In the genomic region with DNA sequence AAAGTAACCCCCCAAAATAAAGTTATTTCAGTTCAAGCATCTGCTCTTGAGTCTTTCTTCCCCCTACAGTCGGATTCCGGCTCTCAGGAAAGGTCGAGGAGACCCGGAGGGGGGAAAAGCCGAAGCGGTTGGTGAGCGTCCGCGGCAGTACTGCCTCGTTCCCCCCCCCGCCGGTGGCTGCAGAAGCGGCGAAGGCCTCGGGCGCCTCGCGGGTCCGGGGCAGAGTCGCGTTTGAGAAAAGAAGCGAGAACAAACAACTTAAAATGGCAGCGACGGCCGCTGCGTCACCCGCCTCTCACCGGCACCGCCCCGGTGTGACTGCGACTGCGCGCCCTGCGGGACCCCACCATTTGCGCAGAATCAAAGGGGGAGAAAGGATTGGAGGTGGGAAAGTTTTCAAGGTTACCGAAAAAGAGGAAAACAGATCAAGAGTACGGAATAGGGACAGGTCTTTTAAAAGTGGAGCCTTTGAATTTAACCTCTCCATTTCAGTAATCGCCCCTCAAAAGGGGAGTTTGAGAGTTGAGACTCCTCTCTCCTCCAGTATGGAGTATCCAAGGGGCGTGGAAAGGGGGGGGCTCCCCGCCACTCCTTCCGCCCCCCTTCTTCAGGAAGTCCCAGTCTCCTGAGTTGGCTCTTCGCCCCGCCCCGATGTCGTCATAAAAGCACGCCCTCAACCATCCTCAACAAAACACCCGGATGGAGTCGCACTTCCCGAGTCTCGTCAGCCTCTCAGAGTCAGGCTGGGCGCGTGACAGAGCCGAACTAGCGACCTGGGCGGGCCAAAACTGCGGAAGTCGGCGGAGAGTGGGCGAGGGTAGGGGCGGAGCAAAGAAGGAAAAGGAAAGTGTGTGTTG, we compare ENCODE assay signal across 8 cellular contexts. TPM values are rescaled to one million over a fixed set of nuclear protein-coding genes. Genes with fewer than 3 reads are reported as not detected.
DNase-seq lines count a peak whose midpoint lies in the region; ATAC-seq and TF ChIP-seq lines count a peak whose summit lies in the region.

No MANE protein-coding gene starts in this region.

- no peaks in the 10 kb centered on the region for H3K9me2 ChIP-seq in PC-3 (replicated peaks; ENCODE audit: low read length)

- peak overlapping the region; percentile 98 for H3K27ac Mint-ChIP-seq in activated T-cell treated with anti-CD3 and anti-CD28 coated beads, Interleukin-2, amount 50 U/mL, for 24 hours

- peaks cover 34% of the 10 kb centered on the region for H3K4me1 Mint-ChIP-seq in activated T-cell treated with anti-CD3 and anti-CD28 coated beads, Interleukin-2, amount 50 U/mL, for 24 hours (ENCODE audit: low read depth)

- peak overlapping the region; percentile 100 for H3K9ac ChIP-seq in PC-3 (ENCODE audit: low read length)

- H3F3A ChIP-seq in PC-3 (ENCODE audit: low read length, unreplicated experiment): no peaks in the 10 kb centered on the region

- no peaks in the 10 kb centered on the region for H3K27me3 ChIP-seq in PC-3 (ENCODE audit: low read length)

- CTCF ChIA-PET in PC-3 (lab: Charles Lee): no interaction called here

- H3K27me3 Mint-ChIP-seq in activated T-cell treated with anti-CD3 and anti-CD28 coated beads, Interleukin-2, amount 50 U/mL, for 24 hours: no peaks in the 10 kb centered on the region

- H3K4me1 ChIP-seq in PC-3 (ENCODE audit: insufficient read depth, low read length): peaks cover 23% of the 10 kb centered on the region
- H3K4me1 ChIP-seq in mucosa of descending colon (ENCODE audit: low read depth): peaks cover 18% of the 10 kb centered on the region

- H3K4me3 ChIP-seq in Jurkat, Clone E6-1 (ENCODE audit: low read length): peak overlapping the region; percentile 93
- peak overlapping the region; percentile 99 for H3K4me3 ChIP-seq in PC-3 (ENCODE audit: low read length)
- H3K4me3 ChIP-seq in epithelial cell of proximal tubule (ENCODE audit: low read depth, low read length): peak overlapping the region; percentile 80
- H3K4me3 ChIP-seq in mucosa of descending colon: peak overlapping the region; percentile 95

- peak overlapping the region; percentile 89 for H3K27ac ChIP-seq in PC-3 (ENCODE audit: low read length)

- peaks cover 49% of the 10 kb centered on the region for H3K79me2 ChIP-seq in PC-3 (ENCODE audit: low read length)

- H3K9me3 Mint-ChIP-seq in activated T-cell treated with anti-CD3 and anti-CD28 coated beads, Interleukin-2, amount 50 U/mL, for 24 hours: no peaks in the 10 kb centered on the region

- peaks cover 36% of the 10 kb centered on the region for H4K20me1 ChIP-seq in PC-3 (ENCODE audit: low read length)

- intact Hi-C loops in PC-3 (cut with micrococcal nuclease) (loop anchor here (1.0 to 2.0 kb wide), 3 partner anchors 22 to 54 kb away; a partner anchor contains a TSS), mucosa of descending colon (cut with DNase I, micrococcal nuclease) (no loop called here)

- H2AFZ ChIP-seq in PC-3 (ENCODE audit: low read length): peak overlapping the region; percentile 79

- peak overlapping the region; percentile 83 for H3K4me2 ChIP-seq in PC-3 (ENCODE audit: low read length)

- peak; percentile 84 for ATAC-seq in GM21717 (IDR thresholded peaks at IDR 0.05; ENCODE audit: unreplicated experiment)
- ATAC-seq in PC-3: peak; percentile 96
- peak; percentile 94 for ATAC-seq in mucosa of descending colon

- no peaks in the 10 kb centered on the region for H3K9me3 ChIP-seq in PC-3 (ENCODE audit: low read length)
- no peaks in the 10 kb centered on the region for H3K9me3 ChIP-seq in mucosa of descending colon

- peak overlapping the region; percentile 98 for H3K4me3 Mint-ChIP-seq in activated T-cell treated with anti-CD3 and anti-CD28 coated beads, Interleukin-2, amount 50 U/mL, for 24 hours

- POLR2A ChIA-PET in PC-3 (lab: Charles Lee; ENCODE audit: unreplicated experiment): interaction anchor here (0.5 kb wide), 1 partner anchor 205 kb away, joined by 11 read pairs; no protein-coding TSS in a partner anchor

- H3K36me3 Mint-ChIP-seq in activated T-cell treated with anti-CD3 and anti-CD28 coated beads, Interleukin-2, amount 50 U/mL, for 24 hours (ENCODE audit: low read depth): peaks cover 55% of the 10 kb centered on the region

- no peak for TF ChIP-seq CTCF in PC-3 (conservative IDR thresholded peaks at IDR 0.05; ENCODE audit: low read depth, low read length)
- TF ChIP-seq CTCF in epithelial cell of proximal tubule (conservative IDR thresholded peaks at IDR 0.05; ENCODE audit: low read depth, low read length): no peak
- TF ChIP-seq CTCF in mucosa of descending colon (IDR thresholded peaks at IDR 0.05): no peak

- H3K36me3 ChIP-seq in PC-3 (ENCODE audit: low read depth, low read length) (peaks cover 24% of the 10 kb centered on the region), mucosa of descending colon (ENCODE audit: low read depth) (peaks cover 8% of the 10 kb centered on the region)

- DNase-seq in DMS53 (lab: John Stamatoyannopoulos, UW): peak; percentile 100
- DNase-seq in Jurkat, Clone E6-1 (ENCODE audit: low read depth, low spot score): peak; percentile 100
- peak; percentile 99 for DNase-seq in PC-3
- peak; percentile 99 for DNase-seq in activated T-cell treated with anti-CD3 and anti-CD28 coated beads, Interleukin-2, amount 50 U/mL, for 24 hours
- DNase-seq in epithelial cell of proximal tubule (ENCODE audit: low read depth): peak; percentile 96
- DNase-seq in mucosa of descending colon: peak; percentile 100
- DNase-seq in stimulated activated CD8-positive, alpha-beta memory T cell treated with anti-CD3 and anti-CD28 coated beads, Interleukin-4, amount 100 ng/mL, for 1 hour (ENCODE audit: low read depth in 2 of 2, low spot score in 1 of 2): peak; percentile 99 to 100

- no TSS peak for BruUV-seq in PC-3 (replicated peaks; lab: Mats Ljungman, UMichigan)

RNA-seq across cellular contexts. Expression of a gene that starts 1.9 kb away (rescaled TPM):
- polyA plus RNA-seq in Jurkat, Clone E6-1 (2012; ENCODE audit: insufficient read depth, insufficient read length): 70.1 TPM
- total RNA-seq in PC-3 (2014; rRNA removed) (81.8 and 91.5 TPM in 2 replicates), epithelial cell of proximal tubule (45.2 and 64.7 TPM in 2 replicates), mucosa of descending colon (10 to 100 TPM; 70.3 to 85.1 (median 85.1) TPM)

RNA-seq across cellular contexts. Expression of a gene that starts 53.9 kb away (rescaled TPM):
- polyA plus RNA-seq in Jurkat, Clone E6-1 (2012; ENCODE audit: insufficient read depth, insufficient read length): 128 TPM
- 44.6 and 57.4 TPM in 2 replicates for total RNA-seq in PC-3 (2014; rRNA removed)
- 65.3 and 88.4 TPM in 2 replicates for total RNA-seq in epithelial cell of proximal tubule
- total RNA-seq in mucosa of descending colon: 10 to 100 TPM; 20.6 to 62.0 (median 45.8) TPM

RNA-seq across cellular contexts. Expression of a gene that starts 54.0 kb away (rescaled TPM):
- polyA plus RNA-seq in Jurkat, Clone E6-1 (2012; ENCODE audit: insufficient read depth, insufficient read length): 103 TPM
- total RNA-seq in PC-3 (2014; rRNA removed): 13.5 and 17.9 TPM in 2 replicates
- 5.2 and 8.5 TPM in 2 replicates for total RNA-seq in epithelial cell of proximal tubule
- total RNA-seq in mucosa of descending colon: 10 to 100 TPM; 28.2 to 57.0 (median 35.3) TPM

RNA-seq across cellular contexts. Expression of a gene that starts 54.1 kb away (rescaled TPM):
- polyA plus RNA-seq in Jurkat, Clone E6-1 (2012; ENCODE audit: insufficient read depth, insufficient read length): 74.8 TPM
- 20.6 and 24.2 TPM in 2 replicates for total RNA-seq in PC-3 (2014; rRNA removed)
- 22.3 and 31.2 TPM in 2 replicates for total RNA-seq in epithelial cell of proximal tubule
- total RNA-seq in mucosa of descending colon: 100 to 1,000 TPM; 146 to 343 (median 173) TPM

Comparison
In these comparisons a context has a peak if more than half of its experiments do, and no peak if none do; other contexts are left out.
1. Peak in every context shown above with its lines: DNase-seq, ATAC-seq, H3K4me3 ChIP-seq and H3K27ac ChIP-seq.